16 cellular contexts compared by ENCODE assay signal in genomic region chr4:146051724-146052396, GRCh38.
DNase-seq lines count a peak whose midpoint lies in the region; ATAC-seq and TF ChIP-seq lines count a peak whose summit lies in the region.
"Had no signal": no experiment of that assay in that cellular context is flagged by ENCODE, and none has a peak within 500 bp of the region (broad histone marks: within the 10 kb centered on the region; RNA-seq: fewer than 3 reads in every experiment).

No MANE protein-coding gene starts in this region.

- H3K27ac ChIP-seq in RWPE2 (ENCODE audit: poor library complexity, severe bottlenecking): no peak overlapping the region
- H3K27ac ChIP-seq in fibroblast of lung (ENCODE audit: insufficient read depth, low read length): no peak overlapping the region
- H3K27ac ChIP-seq: adrenal gland, dorsolateral prefrontal cortex, gastroesophageal sphincter, psoas muscle had no signal

- H3K36me3 ChIP-seq in RWPE2 (ENCODE audit: low read depth) (no peaks in the 10 kb centered on the region), fibroblast of lung (ENCODE audit: control insufficient read depth, insufficient read depth, low read length) (no peaks in the 10 kb centered on the region)
- H3K36me3 ChIP-seq: adrenal gland, gastroesophageal sphincter had no signal

- H3K4me3 ChIP-seq in RWPE2 (ENCODE audit: severe bottlenecking): no peak overlapping the region
- H3K4me3 ChIP-seq in fibroblast of lung (replicated peaks in 1 of 4; ENCODE audit: control extremely low read depth in 1 of 4, insufficient read depth in 1 of 4, low read depth in 3 of 4, low read length in 4 of 4): no peak overlapping the region
- no peak overlapping the region for H3K4me3 ChIP-seq in skeletal muscle cell (ENCODE audit: low read depth, low read length)
- no peak overlapping the region for H3K4me3 ChIP-seq in lower leg skin (ENCODE audit: low read depth, poor library complexity, severe bottlenecking)
- H3K4me3 ChIP-seq: adrenal gland, dorsolateral prefrontal cortex, gastroesophageal sphincter, psoas muscle had no signal

- 51 to 52% methylated on average over 3 of the region's 3 CpGs for WGBS in lower leg skin, 2 donors

- TF ChIP-seq CTCF in RWPE2 (IDR thresholded peaks at IDR 0.05; ENCODE audit: poor library complexity, severe bottlenecking): no peak
- no peak for TF ChIP-seq CTCF in fibroblast of lung (conservative IDR thresholded peaks at IDR 0.05 in 1 of 2, IDR thresholded peaks at IDR 0.05 in 1 of 2; ENCODE audit: low read depth in 1 of 2, low read length in 2 of 2)
- TF ChIP-seq CTCF in lower leg skin (IDR thresholded peaks at IDR 0.05): no peak
- no peak for TF ChIP-seq CTCF in GM13976 (IDR thresholded peaks at IDR 0.05; ENCODE audit: borderline replicate concordance, control extremely low read depth, extremely low read depth, insufficient read depth, missing control alignments)

- no peak overlapping the region for H3K4me2 ChIP-seq in fibroblast of lung (ENCODE audit: extremely low read depth, insufficient read depth, low read length)

- H3K4me1 ChIP-seq in RWPE2 (ENCODE audit: insufficient read depth, poor library complexity, severe bottlenecking) (peaks cover 14% of the 10 kb centered on the region), fibroblast of lung (ENCODE audit: control insufficient read depth, extremely low read depth, insufficient read depth, low read length) (peaks cover 7% of the 10 kb centered on the region)
- H3K4me1 ChIP-seq: adrenal gland, gastroesophageal sphincter, psoas muscle had no signal

- H4K20me1 ChIP-seq in fibroblast of lung (ENCODE audit: control insufficient read depth, extremely low read depth, insufficient read depth, low read length): no peaks in the 10 kb centered on the region

- no peak overlapping the region for H3K9ac ChIP-seq in fibroblast of lung (ENCODE audit: insufficient read depth, low read length)

- no peak for TF ChIP-seq POLR2A in lower leg skin (IDR thresholded peaks at IDR 0.05)

- H3K79me2 ChIP-seq in fibroblast of lung (ENCODE audit: control insufficient read depth, insufficient read depth, low read length): no peaks in the 10 kb centered on the region

- intact Hi-C loops in lower leg skin (cut with DNase I; ENCODE audit: low total_unique reads): no loop called here

- H2AFZ ChIP-seq in fibroblast of lung (ENCODE audit: low read length): no peak overlapping the region

- in situ Hi-C loops in GM13976 (cut with MboI; ENCODE audit: low sequenced_read_pairs, unreplicated experiment): no loop called here

- H3K9me3 ChIP-seq in RWPE2 (ENCODE audit: severe bottlenecking) (peaks cover 2% of the 10 kb centered on the region), fibroblast of lung (ENCODE audit: control insufficient read depth, insufficient read depth, low read depth, low read length) (no peaks in the 10 kb centered on the region)
- H3K9me3 ChIP-seq: adrenal gland, psoas muscle had no signal

- H3K27me3 ChIP-seq in RWPE2 (ENCODE audit: insufficient read depth, poor library complexity, severe bottlenecking) (no peaks in the 10 kb centered on the region), fibroblast of lung (ENCODE audit: control insufficient read depth, insufficient read depth, low read length) (no peaks in the 10 kb centered on the region)
- H3K27me3 ChIP-seq: adrenal gland, gastroesophageal sphincter had no signal

- DNase-seq in EL (peak; percentile 84), RWPE2 (ENCODE audit: low spot score) (no peak), fibroblast of lung (ENCODE audit: low read depth in 2 of 2) (peak; percentile 56 to 83), skeletal muscle cell (ENCODE audit: low read depth) (peak; percentile 32), lower leg skin (ENCODE audit: low spot score in 2 of 2) (no peak), GM13976 (ENCODE audit: low spot score) (no peak)
- DNase-seq: activated T-cell treated with anti-CD3 and anti-CD28 coated beads, Interleukin-2, amount 50 U/mL, for 24 hours; adrenal gland; CD4-positive, CD25-positive, alpha-beta regulatory T cell; dorsolateral prefrontal cortex; GOT3; psoas muscle; stimulated activated CD4-positive, alpha-beta T cell treated with anti-CD3 and anti-CD28 coated beads, Interleukin-2, amount 100 ng/mL, for 24 hours had no signal

- ATAC-seq in RWPE2 (ENCODE audit: low read depth) (peak; percentile 78), HG03025 (IDR thresholded peaks at IDR 0.05; ENCODE audit: low FRiP score, unreplicated experiment) (no peak), GM19455 (IDR thresholded peaks at IDR 0.05; ENCODE audit: unreplicated experiment) (no peak)
- ATAC-seq: gastroesophageal sphincter, psoas muscle had no signal

Comparison
In these comparisons a context has a peak if more than half of its experiments do, and no peak if none do; other contexts are left out.
1. DNase-seq: peak in EL (single experiment), fibroblast of lung (2 of 2) and skeletal muscle cell (single experiment); none in RWPE2 (single experiment), lower leg skin (0 of 2) and GM13976 (single experiment).